ENCODE assay signal across 1 cellular context in genomic region chr19:51460164-51460992, GRCh38.
TF ChIP-seq lines count a peak whose summit lies in the region.

No MANE protein-coding gene starts in this region.

TF ChIP-seq in H1, 55 proteins besides CTCF, POLR2A, EP300 and RAD21:
- TF ChIP-seq SIN3A (conservative IDR thresholded peaks at IDR 0.05 in 1 of 2, IDR thresholded peaks at IDR 0.05 in 1 of 2; ENCODE audit: low read depth in 1 of 2, low read length in 2 of 2) (no peak), CHD2 (IDR thresholded peaks at IDR 0.05; ENCODE audit: low read length) (peak; percentile 74), POU5F1 (IDR thresholded peaks at IDR 0.05; ENCODE audit: low read depth, low read length) (no peak), CBX5 (IDR thresholded peaks at IDR 0.05; ENCODE audit: low read depth, low read length) (no peak), GABPA (IDR thresholded peaks at IDR 0.05; ENCODE audit: borderline replicate concordance, insufficient read depth, low read length) (peak; percentile 87; the same call in 1 of the 2 replicates), SIX5 (IDR thresholded peaks at IDR 0.05; ENCODE audit: low read depth, low read length) (peak; percentile 75), SIRT6 (IDR thresholded peaks at IDR 0.05; ENCODE audit: low read length) (no peak)
